14 cellular contexts compared by ENCODE assay signal in the genomic region with DNA sequence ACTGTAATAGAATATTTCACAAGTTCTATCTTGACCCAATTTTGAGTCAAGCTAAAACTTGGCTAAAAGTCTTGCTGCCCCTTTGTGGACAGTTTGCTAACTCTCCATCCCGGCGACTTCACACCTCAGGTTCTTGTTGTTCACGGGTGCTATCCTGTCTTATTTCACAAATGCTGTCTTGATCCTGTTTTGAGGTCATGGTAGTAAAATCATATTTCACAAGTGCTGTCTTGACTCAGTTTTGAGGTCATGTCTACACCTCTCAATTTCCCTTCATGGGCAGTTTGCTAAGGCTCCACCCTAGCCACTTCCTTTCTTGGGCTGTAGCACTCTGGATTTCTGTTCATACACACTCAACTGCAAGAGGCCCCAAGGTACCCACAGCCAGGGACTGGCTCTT. TPM values are rescaled to one million over a fixed set of nuclear protein-coding genes. Genes with fewer than 3 reads are reported as not detected.
DNase-seq lines count a peak whose midpoint lies in the region; ATAC-seq lines count a peak whose summit lies in the region.
"Had no signal": no experiment of that assay in that cellular context is flagged by ENCODE, and none has a peak within 500 bp of the region (broad histone marks: within the 10 kb centered on the region; RNA-seq: fewer than 3 reads in every experiment).

No MANE protein-coding gene starts in this region.

- H3K4me3 ChIP-seq in CD8-positive, alpha-beta memory T cell (ENCODE audit: low read length): no peak overlapping the region
- H3K4me3 ChIP-seq: stomach had no signal

- CTCF ChIA-PET in CD8-positive, alpha-beta memory T cell (lab: Charles Lee): interaction anchor here (0.8 to 2.1 kb wide), 2 partner anchors 10 to 138 kb away, joined by 3 to 13 read pairs; no protein-coding TSS in a partner anchor

- DNase-seq in AML-193 (lab: John Stamatoyannopoulos, UW) (peak; percentile 57 to 62), left lobe of liver (ENCODE audit: low spot score) (no peak), NCI-H187 treated with DMSO at 0.1 percent for 48 hours (lab: John Stamatoyannopoulos, UW) (no peak), NCI-H510A treated with DMSO at 0.1 percent for 48 hours (lab: John Stamatoyannopoulos, UW) (no peak)
- DNase-seq in CD8-positive, alpha-beta memory T cell: peak; percentile 6 to 72 (median 27)
- peak; percentile 40 for DNase-seq in T-helper 2 cell treated with Interferon-gamma antibody and Interleukin-4, amounts not matched to agents 5 μg/mL and 100 μg/mL, for 36 hours (ENCODE audit: low spot score)
- DNase-seq: activated naive CD4-positive, alpha-beta T cell treated with anti-CD3 and anti-CD28 coated beads for 36 hours; GOT3; kidney; NCI-H2029 treated with DMSO at 0.1 percent for 48 hours; stomach; T1000 had no signal

- ATAC-seq in left lobe of liver (peak; percentile 26), GM21619 (IDR thresholded peaks at IDR 0.05; ENCODE audit: unreplicated experiment) (no peak), GM19452 (IDR thresholded peaks at IDR 0.05; ENCODE audit: unreplicated experiment) (no peak)

- H3K27ac ChIP-seq in CD8-positive, alpha-beta memory T cell (ENCODE audit: low read depth, low read length): no peak overlapping the region

- POLR2A ChIA-PET in CD8-positive, alpha-beta memory T cell (lab: Charles Lee): interaction anchor here (0.5 to 0.8 kb wide), 2 partner anchors 121 to 532 kb away, joined by 3 to 4 read pairs; a partner anchor contains a TSS

- H3K27ac Mint-ChIP-seq in CD8-positive, alpha-beta memory T cell: peak overlapping the region; percentile 72 to 92 (median 87)
- peak overlapping the region; percentile 84 for H3K27ac Mint-ChIP-seq in T-helper 2 cell treated with Interferon-gamma antibody and Interleukin-4, amounts not matched to agents 5 μg/mL and 100 μg/mL, for 36 hours
- H3K27ac Mint-ChIP-seq: activated naive CD4-positive, alpha-beta T cell treated with anti-CD3 and anti-CD28 coated beads for 36 hours had no signal

- peak overlapping the region in 6 of 7 donors; percentile 17 to 79 (median 42) for H3K4me3 Mint-ChIP-seq in CD8-positive, alpha-beta memory T cell
- peak overlapping the region; percentile 42 for H3K4me3 Mint-ChIP-seq in T-helper 2 cell treated with Interferon-gamma antibody and Interleukin-4, amounts not matched to agents 5 μg/mL and 100 μg/mL, for 36 hours
- H3K4me3 Mint-ChIP-seq: activated naive CD4-positive, alpha-beta T cell treated with anti-CD3 and anti-CD28 coated beads for 36 hours had no signal

- H3K36me3 Mint-ChIP-seq in CD8-positive, alpha-beta memory T cell: peaks cover 0 to 24% (median 2%) of the 10 kb centered on the region in 3 donors
- peaks cover 5% of the 10 kb centered on the region for H3K36me3 Mint-ChIP-seq in T-helper 2 cell treated with Interferon-gamma antibody and Interleukin-4, amounts not matched to agents 5 μg/mL and 100 μg/mL, for 36 hours (ENCODE audit: low read depth)

- no peaks in the 10 kb centered on the region for H3K27me3 Mint-ChIP-seq in CD8-positive, alpha-beta memory T cell
- H3K27me3 Mint-ChIP-seq in T-helper 2 cell treated with Interferon-gamma antibody and Interleukin-4, amounts not matched to agents 5 μg/mL and 100 μg/mL, for 36 hours (ENCODE audit: low read depth): no peaks in the 10 kb centered on the region

- H3K36me3 ChIP-seq in CD8-positive, alpha-beta memory T cell (ENCODE audit: insufficient read depth, low read length): no peaks in the 10 kb centered on the region
- H3K36me3 ChIP-seq: stomach had no signal

- peaks cover 56 to 59% (median 58%) of the 10 kb centered on the region in 3 donors for H3K4me1 Mint-ChIP-seq in CD8-positive, alpha-beta memory T cell
- H3K4me1 Mint-ChIP-seq in T-helper 2 cell treated with Interferon-gamma antibody and Interleukin-4, amounts not matched to agents 5 μg/mL and 100 μg/mL, for 36 hours (ENCODE audit: low read depth): peaks cover 27% of the 10 kb centered on the region

- peaks cover 22% of the 10 kb centered on the region for H3K4me1 ChIP-seq in CD8-positive, alpha-beta memory T cell (ENCODE audit: insufficient read depth, low read length)
- H3K4me1 ChIP-seq: stomach had no signal

- no peaks in the 10 kb centered on the region for H3K9me3 ChIP-seq in CD8-positive, alpha-beta memory T cell (ENCODE audit: low read length)
- H3K9me3 ChIP-seq: stomach had no signal

- H3K9me3 Mint-ChIP-seq in CD8-positive, alpha-beta memory T cell: peaks cover 0 to 10% (median 3%) of the 10 kb centered on the region in 5 donors
- peaks cover 22% of the 10 kb centered on the region for H3K9me3 Mint-ChIP-seq in T-helper 2 cell treated with Interferon-gamma antibody and Interleukin-4, amounts not matched to agents 5 μg/mL and 100 μg/mL, for 36 hours
- H3K9me3 Mint-ChIP-seq: activated naive CD4-positive, alpha-beta T cell treated with anti-CD3 and anti-CD28 coated beads for 36 hours had no signal

- no peaks in the 10 kb centered on the region for H3K27me3 ChIP-seq in CD8-positive, alpha-beta memory T cell (ENCODE audit: insufficient read depth, low read length, poor library complexity, severe bottlenecking)
- H3K27me3 ChIP-seq: stomach had no signal

RNA-seq across cellular contexts. Expression of a gene that starts 45.0 kb away (rescaled TPM):
- total RNA-seq in CD8-positive, alpha-beta memory T cell: 10 to 100 TPM; 16.7 to 17.1 TPM
- polyA plus RNA-seq in CD8-positive, alpha-beta memory T cell: 6.5 TPM
- total RNA-seq in left lobe of liver: 7.2 TPM

Comparison
In these comparisons a context has a peak if more than half of its experiments do, and no peak if none do; other contexts are left out.
1. DNase-seq: peak in AML-193 (2 of 2), CD8-positive, alpha-beta memory T cell (5 of 5) and T-helper 2 cell treated with Interferon-gamma antibody and Interleukin-4, amounts not matched to agents 5 μg/mL and 100 μg/mL, for 36 hours (single experiment); none in left lobe of liver (single experiment), NCI-H187 treated with DMSO at 0.1 percent for 48 hours (single experiment) and NCI-H510A treated with DMSO at 0.1 percent for 48 hours (single experiment).